In genomic region chr3:101962055-101962454, GRCh38 we compare ENCODE assay signal across 17 cellular contexts.
"Had no signal": no experiment of that assay in that cellular context is flagged by ENCODE, and none has a peak within 500 bp of the region (broad histone marks: within the 10 kb centered on the region; RNA-seq: fewer than 3 reads in every experiment).

No MANE protein-coding gene starts in this region.

- H3K4me1 Mint-ChIP-seq: central memory CD8-positive, alpha-beta T cell had no signal

- H3K36me3 ChIP-seq: ascending aorta, lower lobe of right lung, thyroid gland, vagina had no signal

- H3K27ac ChIP-seq: ascending aorta, epithelial cell of prostate, lower lobe of right lung, thyroid gland, vagina had no signal

- DNase-seq: activated CD4-positive, alpha-beta memory T cell treated with anti-CD3 and anti-CD28 coated beads, Interleukin-2, amount 10 ng/mL, durations not matched to agents 7 days and 5 days; activated CD4-positive, alpha-beta T cell treated with anti-CD3 and anti-CD28 coated beads for 1 hour; activated gamma-delta T cell treated with Interleukin-2 at 50 U/mL for 16 hours; activated naive CD8-positive, alpha-beta T cell treated with anti-CD3 and anti-CD28 coated beads, Interleukin-2, amount 10 ng/mL, durations not matched to agents 7 days and 5 days; activated T-cell treated with anti-CD3 and anti-CD28 coated beads, Interleukin-2, amount 50 U/mL, for 72 hours; effector memory CD4-positive, alpha-beta T cell; hippocampal formation; lower lobe of right lung; naive thymus-derived CD4-positive, alpha-beta T cell; stimulated activated CD4-positive, alpha-beta T cell treated with anti-CD3 and anti-CD28 coated beads, Interleukin-4, amount 100 ng/mL, for 24 hours; T-helper 9 cell; thyroid gland had no signal

- H3K4me3 ChIP-seq: ascending aorta, lower lobe of right lung, thyroid gland, vagina had no signal

- H3K27me3 Mint-ChIP-seq: activated naive CD8-positive, alpha-beta T cell treated with anti-CD3 and anti-CD28 coated beads, Interleukin-2, amount 10 ng/mL, durations not matched to agents 7 days and 5 days; central memory CD8-positive, alpha-beta T cell; progenitor cell of endocrine pancreas had no signal

- H3K27me3 ChIP-seq: ascending aorta, thyroid gland, vagina had no signal

- H3K4me1 ChIP-seq: lower lobe of right lung, thyroid gland had no signal

- H3K4me3 Mint-ChIP-seq: activated CD4-positive, alpha-beta memory T cell treated with anti-CD3 and anti-CD28 coated beads, Interleukin-2, amount 10 ng/mL, durations not matched to agents 7 days and 5 days; activated naive CD8-positive, alpha-beta T cell treated with anti-CD3 and anti-CD28 coated beads, Interleukin-2, amount 10 ng/mL, durations not matched to agents 7 days and 5 days; activated T-cell treated with anti-CD3 and anti-CD28 coated beads, Interleukin-2, amount 50 U/mL, for 72 hours; central memory CD8-positive, alpha-beta T cell; naive thymus-derived CD4-positive, alpha-beta T cell had no signal

- H3K9me3 Mint-ChIP-seq: central memory CD8-positive, alpha-beta T cell had no signal

- H3K27ac Mint-ChIP-seq: activated CD4-positive, alpha-beta memory T cell treated with anti-CD3 and anti-CD28 coated beads, Interleukin-2, amount 10 ng/mL, durations not matched to agents 7 days and 5 days; activated naive CD8-positive, alpha-beta T cell treated with anti-CD3 and anti-CD28 coated beads, Interleukin-2, amount 10 ng/mL, durations not matched to agents 7 days and 5 days; activated T-cell treated with anti-CD3 and anti-CD28 coated beads, Interleukin-2, amount 50 U/mL, for 72 hours; progenitor cell of endocrine pancreas had no signal

- H3K9me3 ChIP-seq: ascending aorta, lower lobe of right lung, thyroid gland, vagina had no signal

- ATAC-seq: lower lobe of right lung; naive thymus-derived CD4-positive, alpha-beta T cell had no signal
